In genomic region chr17:42321555-42321954, GRCh38 we compare ENCODE assay signal across 1 cellular context.
TF ChIP-seq lines count a peak whose summit lies in the region.

No MANE protein-coding gene starts in this region.

TF ChIP-seq in GM12878, 131 proteins besides CTCF, POLR2A, EP300 and RAD21:
- TF ChIP-seq CBFB (IDR thresholded peaks at IDR 0.05; ENCODE audit: low read depth) (no peak), LARP7 (IDR thresholded peaks at IDR 0.05) (no peak), RFX5 (IDR thresholded peaks at IDR 0.05; ENCODE audit: low read depth, low read length) (no peak), SUPT20H (IDR thresholded peaks at IDR 0.05; ENCODE audit: borderline replicate concordance, control insufficient read depth, low read depth, low read length) (no peak), FOS (IDR thresholded peaks at IDR 0.05; ENCODE audit: borderline replicate concordance, extremely low read depth, insufficient read length) (no peak), ZNF217 (IDR thresholded peaks at IDR 0.05) (no peak), ZBTB4 (CRISPR knock-in tag; IDR thresholded peaks at IDR 0.05) (no peak), KAT2A (conservative IDR thresholded peaks at IDR 0.05; ENCODE audit: control insufficient read depth, low read depth, low read length) (no peak), NR2F1 (conservative IDR thresholded peaks at IDR 0.05) (no peak), TAF1 (IDR thresholded peaks at IDR 0.05; ENCODE audit: borderline replicate concordance, low read depth, low read length) (no peak), SREBF2 (IDR thresholded peaks at IDR 0.05; ENCODE audit: low read length) (no peak), BACH1 (IDR thresholded peaks at IDR 0.05; ENCODE audit: borderline replicate concordance) (no peak), ZZZ3 (IDR thresholded peaks at IDR 0.05; ENCODE audit: control insufficient read depth, insufficient read length, low read depth) (no peak), SKIL (IDR thresholded peaks at IDR 0.05; ENCODE audit: low read depth, poor library complexity, severe bottlenecking) (no peak), RB1 (IDR thresholded peaks at IDR 0.05; ENCODE audit: borderline replicate concordance) (no peak), RELB (IDR thresholded peaks at IDR 0.05; ENCODE audit: low read depth) (no peak), SIN3A (IDR thresholded peaks at IDR 0.05; ENCODE audit: low read depth, low read length) (no peak)
